In genomic region chr7:155646669-155647068, GRCh38 we compare ENCODE assay signal across 1 cellular context.
TF ChIP-seq lines count a peak whose summit lies in the region.

No MANE protein-coding gene starts in this region.

TF ChIP-seq in SK-N-SH, 30 proteins besides CTCF, POLR2A, EP300 and RAD21 (continued from another document):
- TF ChIP-seq ZBTB33 (IDR thresholded peaks at IDR 0.05; ENCODE audit: borderline replicate concordance, low read depth) (no peak), USF2 (IDR thresholded peaks at IDR 0.05; ENCODE audit: borderline replicate concordance, low read depth, low read length) (no peak), TEAD4 (IDR thresholded peaks at IDR 0.05; ENCODE audit: borderline replicate concordance, insufficient read depth) (no peak), JUND (IDR thresholded peaks at IDR 0.05) (no peak), GABPA (IDR thresholded peaks at IDR 0.05; ENCODE audit: low read depth) (no peak), MEF2A (IDR thresholded peaks at IDR 0.05; ENCODE audit: borderline replicate concordance, low read depth) (no peak)
